Comparison of ENCODE assay signal across 12 cellular contexts in genomic region chr1:227869851-227870305, GRCh38. TPM values are rescaled to one million over a fixed set of nuclear protein-coding genes. Genes with fewer than 3 reads are reported as not detected.
DNase-seq lines count a peak whose midpoint lies in the region; ATAC-seq, FAIRE-seq and TF ChIP-seq lines count a peak whose summit lies in the region.
"Had no signal": no experiment of that assay in that cellular context is flagged by ENCODE, and none has a peak within 500 bp of the region (broad histone marks: within the 10 kb centered on the region; RNA-seq: fewer than 3 reads in every experiment).

No MANE protein-coding gene starts in this region.

- no peak overlapping the region for H2BK12ac ChIP-seq in H9 (ENCODE audit: insufficient read length, low read depth, low read length)

- no peak overlapping the region for H2BK20ac ChIP-seq in H9 (ENCODE audit: low read depth, low read length, poor library complexity, severe bottlenecking)

- H3K9me3 Mint-ChIP-seq in activated CD8-positive, alpha-beta T cell treated with anti-CD3 and anti-CD28 coated beads, Interleukin-2, amount 10 ng/mL, durations not matched to agents 7 days and 5 days (ENCODE audit: insufficient read depth) = peaks cover 6% of the 10 kb centered on the region
- peaks cover 0 to 19% (median 11%) of the 10 kb centered on the region in 9 donors for H3K9me3 Mint-ChIP-seq in naive thymus-derived CD8-positive, alpha-beta T cell
- H3K9me3 Mint-ChIP-seq in H9 = peaks cover 8 to 17% of the 10 kb centered on the region in 2 experiments; a peak in 4 of 5 replicates

- H3K27ac Mint-ChIP-seq in activated CD8-positive, alpha-beta T cell treated with anti-CD3 and anti-CD28 coated beads, Interleukin-2, amount 10 ng/mL, durations not matched to agents 7 days and 5 days = no peak overlapping the region
- H3K27ac Mint-ChIP-seq in naive thymus-derived CD8-positive, alpha-beta T cell = peak overlapping the region in 8 of 10 donors; percentile 37 to 82 (median 73)
- no peak overlapping the region for H3K27ac Mint-ChIP-seq in H9
- H3K27ac Mint-ChIP-seq: endodermal cell had no signal

- H3K4me1 Mint-ChIP-seq in activated CD8-positive, alpha-beta T cell treated with anti-CD3 and anti-CD28 coated beads, Interleukin-2, amount 10 ng/mL, durations not matched to agents 7 days and 5 days (ENCODE audit: low read depth) = peaks cover 28% of the 10 kb centered on the region
- H3K4me1 Mint-ChIP-seq in naive thymus-derived CD8-positive, alpha-beta T cell = peaks cover 28 to 55% (median 44%) of the 10 kb centered on the region in 4 donors
- H3K4me1 Mint-ChIP-seq in H9 = 0 out of 4 replicates have a peak, but pooled peaks cover 0 to 3% of the 10 kb centered on the region in 2 experiments
- H3K4me1 Mint-ChIP-seq: endodermal cell had no signal

- no peak overlapping the region for H2BK120ac ChIP-seq in H9 (ENCODE audit: low read depth, low read length, poor library complexity, severe bottlenecking)

- no peaks in the 10 kb centered on the region for H3K27me3 ChIP-seq in DND-41 (ENCODE audit: insufficient read depth, low read length, poor library complexity)
- no peaks in the 10 kb centered on the region for H3K27me3 ChIP-seq in H9 (ENCODE audit: insufficient read depth, low read length)
- H3K27me3 ChIP-seq in ascending aorta = no peaks in the 10 kb centered on the region

- no peak overlapping the region for H2BK15ac ChIP-seq in H9 (ENCODE audit: low read depth, low read length)

- H3K4ac ChIP-seq in H9 (ENCODE audit: low read depth, low read length) = no peak overlapping the region

- WGBS in H9 (ENCODE audit: extremely low coverage, insufficient read length, low lambda C conversion rate) = no CpG with 5 or more reads among the region's 5 CpGs

- H3K36me3 ChIP-seq in DND-41 (ENCODE audit: insufficient read depth, low read length) (no peaks in the 10 kb centered on the region), ascending aorta (no peaks in the 10 kb centered on the region)

- no peak overlapping the region for H4K5ac ChIP-seq in H9 (ENCODE audit: insufficient read length, low read depth, low read length)

- no peak overlapping the region for H3K14ac ChIP-seq in H9 (ENCODE audit: insufficient read depth, low read length)

- H3K23ac ChIP-seq in H9 (ENCODE audit: insufficient read length, low read depth, low read length) = no peak overlapping the region

- peak; percentile 89 for ATAC-seq in DND-41 (ENCODE audit: insufficient read depth, low read depth)
- peak; percentile 53 for ATAC-seq in activated CD8-positive, alpha-beta T cell treated with anti-CD3 and anti-CD28 coated beads, Interleukin-2, amount 10 ng/mL, durations not matched to agents 7 days and 5 days
- ATAC-seq in naive thymus-derived CD8-positive, alpha-beta T cell = peak; percentile 64 to 81

- no peak overlapping the region for H2AK5ac ChIP-seq in H9 (ENCODE audit: insufficient read length, low read length)

- H3K9me3 ChIP-seq in DND-41 (ENCODE audit: insufficient read depth, low read length, severe bottlenecking) (peaks cover 2% of the 10 kb centered on the region), H9 (ENCODE audit: control insufficient read depth, low read depth, low read length) (no peaks in the 10 kb centered on the region), ascending aorta (peaks cover 0 to 5% of the 10 kb centered on the region in 2 donors)
- H3K9me3 ChIP-seq: SK-N-SH had no signal

- peak; percentile 90 for DNase-seq in DND-41
- no peak for DNase-seq in HTR-8/SVneo (ENCODE audit: insufficient read length, low spot score)
- DNase-seq in activated CD8-positive, alpha-beta T cell treated with anti-CD3 and anti-CD28 coated beads, Interleukin-2, amount 10 ng/mL, durations not matched to agents 7 days and 5 days = peak; percentile 37
- DNase-seq in naive thymus-derived CD8-positive, alpha-beta T cell = peak in 3 of 10 donors; percentile 31 to 61 (median 34)
- no peak for DNase-seq in H9
- DNase-seq in hepatic stellate cell (ENCODE audit: low spot score) = no peak
- no peak for DNase-seq in ascending aorta (ENCODE audit: low spot score in 2 of 2)
- DNase-seq: activated CD4-positive, alpha-beta T cell treated with anti-CD3 and anti-CD28 coated beads for 48 hours; endodermal cell; SK-N-SH; stimulated activated CD4-positive, alpha-beta T cell treated with anti-CD3 and anti-CD28 coated beads, Interleukin-4, amount 100 ng/mL, for 24 hours had no signal

- H3K4me1 ChIP-seq in DND-41 (ENCODE audit: insufficient read depth, low read length) = peaks cover 34% of the 10 kb centered on the region
- H3K4me1 ChIP-seq in H9 (ENCODE audit: insufficient read depth, low read length) = no peaks in the 10 kb centered on the region
- no peaks in the 10 kb centered on the region for H3K4me1 ChIP-seq in ascending aorta

- peak; percentile 46 for FAIRE-seq in HTR-8/SVneo (lab: Jason Lieb, UNC)

- H3K4me3 ChIP-seq in DND-41 (ENCODE audit: low read depth in 1 of 2, low read length in 2 of 2) = no peak overlapping the region
- no peak overlapping the region for H3K4me3 ChIP-seq in ascending aorta

- no peaks in the 10 kb centered on the region for H3K79me2 ChIP-seq in DND-41 (ENCODE audit: insufficient read depth, low read length)
- H3K79me2 ChIP-seq in H9 (ENCODE audit: insufficient read depth, low read length) = no peaks in the 10 kb centered on the region

- H3K9ac ChIP-seq in DND-41 (ENCODE audit: low read depth, low read length) (peak overlapping the region; percentile 7; the same call in 1 of the 2 replicates), H9 (ENCODE audit: extremely low read depth, insufficient read length, low read length) (no peak overlapping the region)
- H3K9ac ChIP-seq: SK-N-SH had no signal

- intact Hi-C loops in ascending aorta (cut with DNase I) = no loop called here

- POLR2A ChIA-PET in activated CD8-positive, alpha-beta T cell treated with anti-CD3 and anti-CD28 coated beads, Interleukin-2, amount 10 ng/mL, durations not matched to agents 7 days and 5 days (lab: Charles Lee) = interaction anchor here (1.1 kb wide), 1 partner anchor 110 kb away, joined by 4 read pairs; no protein-coding TSS in a partner anchor
- POLR2A ChIA-PET in naive thymus-derived CD8-positive, alpha-beta T cell (lab: Charles Lee) = interaction anchor here (0.7 to 3.1 kb wide), 5 partner anchors 13 to 104 kb away, joined by 3 to 23 read pairs (median 3); no protein-coding TSS in a partner anchor

- H3K27ac ChIP-seq in DND-41 (ENCODE audit: low read length) (peak overlapping the region; percentile 88), H9 (ENCODE audit: insufficient read length, low read depth, low read length) (no peak overlapping the region), ascending aorta (no peak overlapping the region)

- H3K27me3 Mint-ChIP-seq in activated CD8-positive, alpha-beta T cell treated with anti-CD3 and anti-CD28 coated beads, Interleukin-2, amount 10 ng/mL, durations not matched to agents 7 days and 5 days (ENCODE audit: low read depth) = peaks cover 19% of the 10 kb centered on the region
- H3K27me3 Mint-ChIP-seq in naive thymus-derived CD8-positive, alpha-beta T cell = peaks cover 0 to 4% (median 0%) of the 10 kb centered on the region in 5 donors
- H3K27me3 Mint-ChIP-seq in H9 (ENCODE audit: low read depth) = peaks cover 34% of the 10 kb centered on the region

- H4K91ac ChIP-seq in H9 (ENCODE audit: insufficient read length, low read depth, low read length) = no peak overlapping the region

- H3K56ac ChIP-seq in H9 (ENCODE audit: insufficient read length, low read depth, low read length) = no peak overlapping the region

- no peaks in the 10 kb centered on the region for H3K79me1 ChIP-seq in H9 (ENCODE audit: insufficient read depth, low read depth, low read length, poor library complexity, severe bottlenecking)

- H3K4me2 ChIP-seq in DND-41 (ENCODE audit: insufficient read depth, low read length) = peak overlapping the region; percentile 43
- H3K4me2 ChIP-seq in H9 (ENCODE audit: insufficient read depth, insufficient read length, low read length) = no peak overlapping the region
- H3K4me2 ChIP-seq: SK-N-SH had no signal

- TF ChIP-seq CTCF in DND-41 (IDR thresholded peaks at IDR 0.05; ENCODE audit: borderline replicate concordance, extremely low read depth, low read length, poor library complexity, severe bottlenecking) = no peak
- TF ChIP-seq CTCF in H9 (conservative IDR thresholded peaks at IDR 0.05) = no peak
- no peak for TF ChIP-seq CTCF in ascending aorta (IDR thresholded peaks at IDR 0.05)

- no peak overlapping the region for H3K18ac ChIP-seq in H9 (ENCODE audit: insufficient read length, low read depth, low read length)

- no peak overlapping the region for H4K8ac ChIP-seq in H9 (replicated peaks; ENCODE audit: insufficient read length, low read depth, low read length)

- H4K20me1 ChIP-seq in DND-41 (ENCODE audit: insufficient read depth, low read length) (no peaks in the 10 kb centered on the region), H9 (ENCODE audit: control insufficient read depth, insufficient read depth, insufficient read length) (no peaks in the 10 kb centered on the region)

- no peaks in the 10 kb centered on the region for H3K23me2 ChIP-seq in H9 (ENCODE audit: insufficient read length, low read depth, low read length, poor library complexity, severe bottlenecking)

- H3T11ph ChIP-seq in H9 (ENCODE audit: low read length) = no peak overlapping the region

- H2AFZ ChIP-seq in DND-41 (ENCODE audit: low read depth, low read length) (no peak overlapping the region), H9 (ENCODE audit: low read length) (no peak overlapping the region)

- peak overlapping the region; percentile 5 for H3K4me3 Mint-ChIP-seq in activated CD8-positive, alpha-beta T cell treated with anti-CD3 and anti-CD28 coated beads, Interleukin-2, amount 10 ng/mL, durations not matched to agents 7 days and 5 days
- H3K4me3 Mint-ChIP-seq in naive thymus-derived CD8-positive, alpha-beta T cell = peak overlapping the region; percentile 29 to 88 (median 74)
- no peak overlapping the region for H3K4me3 Mint-ChIP-seq in H9
- H3K4me3 Mint-ChIP-seq: endodermal cell had no signal

- peaks cover 3% of the 10 kb centered on the region for H3K36me3 Mint-ChIP-seq in activated CD8-positive, alpha-beta T cell treated with anti-CD3 and anti-CD28 coated beads, Interleukin-2, amount 10 ng/mL, durations not matched to agents 7 days and 5 days (ENCODE audit: low read depth)
- peaks cover 0 to 17% (median 10%) of the 10 kb centered on the region in 3 donors for H3K36me3 Mint-ChIP-seq in naive thymus-derived CD8-positive, alpha-beta T cell
- peaks cover 0 to 4% (median 0%) of the 10 kb centered on the region in 3 experiments; a peak in 1 of 7 replicates for H3K36me3 Mint-ChIP-seq in H9 (ENCODE audit: insufficient read depth in 1 of 3, low read depth in 3 of 3)

- no peak overlapping the region for H2BK5ac ChIP-seq in H9 (ENCODE audit: insufficient read length, low read length)

- CTCF ChIA-PET in activated CD8-positive, alpha-beta T cell treated with anti-CD3 and anti-CD28 coated beads, Interleukin-2, amount 10 ng/mL, durations not matched to agents 7 days and 5 days (lab: Charles Lee) = no interaction called here

RNA-seq across cellular contexts. Expression of gene PRSS38, which starts 54.4 kb away (rescaled TPM):
- not detected for total RNA-seq in activated CD8-positive, alpha-beta T cell treated with anti-CD3 and anti-CD28 coated beads, Interleukin-2, amount 10 ng/mL, durations not matched to agents 7 days and 5 days
- total RNA-seq in naive thymus-derived CD8-positive, alpha-beta T cell = not detected
- not detected for polyA plus RNA-seq in naive thymus-derived CD8-positive, alpha-beta T cell
- total RNA-seq in H9 (2021) (not detected in 2 replicates), ascending aorta (not detected)
- total RNA-seq: endodermal cell, pulmonary artery endothelial cell had no signal
- polyA plus RNA-seq: SK-N-SH had no signal

Comparison
In these comparisons a context has a peak if more than half of its experiments do, and no peak if none do; other contexts are left out.
1. DNase-seq: peak in DND-41 (single experiment) and activated CD8-positive, alpha-beta T cell treated with anti-CD3 and anti-CD28 coated beads, Interleukin-2, amount 10 ng/mL, durations not matched to agents 7 days and 5 days (single experiment); none in HTR-8/SVneo (single experiment), H9 (single experiment), hepatic stellate cell (single experiment) and ascending aorta (0 of 2).
2. H3K27ac Mint-ChIP-seq: peak in naive thymus-derived CD8-positive, alpha-beta T cell (8 of 10); none in activated CD8-positive, alpha-beta T cell treated with anti-CD3 and anti-CD28 coated beads, Interleukin-2, amount 10 ng/mL, durations not matched to agents 7 days and 5 days (single experiment) and H9 (0 of 3).
3. H3K4me3 Mint-ChIP-seq: peak in activated CD8-positive, alpha-beta T cell treated with anti-CD3 and anti-CD28 coated beads, Interleukin-2, amount 10 ng/mL, durations not matched to agents 7 days and 5 days (single experiment) and naive thymus-derived CD8-positive, alpha-beta T cell (10 of 10); none in H9 (0 of 2).
4. Peak in every context shown above with its lines, with median percentiles within 50 percentile points of each other: ATAC-seq.